Comparison of ENCODE assay signal across 8 cellular contexts in genomic region chr10:29635711-29636144, GRCh38. TPM values are rescaled to one million over a fixed set of nuclear protein-coding genes. Genes with fewer than 3 reads are reported as not detected.
DNase-seq lines count a peak whose midpoint lies in the region; ATAC-seq, FAIRE-seq and TF ChIP-seq lines count a peak whose summit lies in the region.

No MANE protein-coding gene starts in this region.

- no peaks in the 10 kb centered on the region for H3K36me3 ChIP-seq in DND-41 (ENCODE audit: insufficient read depth, low read length)
- H3K36me3 ChIP-seq in HEK293 (ENCODE audit: control insufficient read depth in 2 of 2, insufficient read depth in 1 of 2, low read length in 2 of 2), result no peaks in the 10 kb centered on the region; a peak in 1 of 3 replicates
- no peaks in the 10 kb centered on the region for H3K36me3 ChIP-seq in WERI-Rb-1
- H3K36me3 ChIP-seq in heart left ventricle, result no peaks in the 10 kb centered on the region
- no peaks in the 10 kb centered on the region for H3K36me3 ChIP-seq in small intestine (ENCODE audit: control insufficient read depth in 2 of 2, insufficient read depth in 2 of 2, low read length in 2 of 2)

- no peak overlapping the region for H3K27ac ChIP-seq in DND-41 (ENCODE audit: low read length)
- H3K27ac ChIP-seq in HEK293 (ENCODE audit: extremely low read depth, low read depth, low read length), result peak overlapping the region; percentile 33
- H3K27ac ChIP-seq in WERI-Rb-1, result no peak overlapping the region
- H3K27ac ChIP-seq in heart left ventricle, result peak overlapping the region; percentile 73 to 94 (median 88)
- peak overlapping the region in 1 of 2 donors; percentile 83 for H3K27ac ChIP-seq in small intestine (ENCODE audit: low read depth in 1 of 2, low read length in 1 of 2)

- TF ChIP-seq POLR2A in heart left ventricle (IDR thresholded peaks at IDR 0.05) (no peak), erythroblast (IDR thresholded peaks at IDR 0.05; ENCODE audit: low read length) (no peak)

- ATAC-seq in DND-41 (ENCODE audit: insufficient read depth, low read depth), result peak; percentile 94
- ATAC-seq in heart left ventricle, result peak in 3 of 4 donors; percentile 26 to 39 (median 35)
- no peak for ATAC-seq in HG02610 (IDR thresholded peaks at IDR 0.05; ENCODE audit: unreplicated experiment)

- CTCF ChIA-PET in HEK293 (lab: Yijun Ruan, JAX), result interaction anchor here (0.6 kb wide), 1 partner anchor 12 kb away, joined by 5 read pairs; no protein-coding TSS in a partner anchor

- H2AFZ ChIP-seq in DND-41 (ENCODE audit: low read depth, low read length), result no peak overlapping the region

- peak; percentile 48 for DNase-seq in DND-41
- DNase-seq in WERI-Rb-1, result peak; percentile 12
- DNase-seq in heart left ventricle, result no peak
- peak; percentile 15 for DNase-seq in small intestine
- DNase-seq in erythroblast (lab: John Stamatoyannopoulos, UW), result no peak
- no peak for DNase-seq in UCSD-AML1 (lab: John Stamatoyannopoulos, UW; ENCODE audit: unreplicated experiment)

- H3K9me3 ChIP-seq in DND-41 (ENCODE audit: insufficient read depth, low read length, severe bottlenecking) (no peaks in the 10 kb centered on the region), HEK293 (ENCODE audit: control insufficient read depth, insufficient read depth, low read depth, low read length) (no peaks in the 10 kb centered on the region), WERI-Rb-1 (ENCODE audit: severe bottlenecking) (no peaks in the 10 kb centered on the region), heart left ventricle (no peaks in the 10 kb centered on the region), small intestine (ENCODE audit: control insufficient read depth, low read depth) (no peaks in the 10 kb centered on the region)

- H3K4me1 ChIP-seq in DND-41 (ENCODE audit: insufficient read depth, low read length) (peaks cover 16% of the 10 kb centered on the region), HEK293 (ENCODE audit: control insufficient read depth, insufficient read depth, low read length) (peaks cover 31% of the 10 kb centered on the region), heart left ventricle (peaks cover 3 to 45% (median 20%) of the 10 kb centered on the region in 12 donors), small intestine (ENCODE audit: control insufficient read depth in 2 of 2, insufficient read depth in 1 of 2, low read depth in 1 of 2, low read length in 1 of 2) (peaks cover 1 to 10% of the 10 kb centered on the region in 2 donors)

- peaks cover 8% of the 10 kb centered on the region; the same call in 1 of the 2 replicates for H4K20me1 ChIP-seq in DND-41 (ENCODE audit: insufficient read depth, low read length)

- H3K9ac ChIP-seq in DND-41 (ENCODE audit: low read depth, low read length), result no peak overlapping the region

- no peak for FAIRE-seq in small intestine (lab: Jason Lieb, UNC)

- intact Hi-C loops in heart left ventricle (cut with DNase I), result loop anchor here in 3 of 10 donors (5.0 to 10.0 kb wide), 2 partner anchors 99 to 102 kb away; no protein-coding TSS in a partner anchor

- 30 to 41% (median 32%) methylated on average over 4 of the region's 4 CpGs for WGBS in heart left ventricle, 4 donors
- WGBS in small intestine, 3 donors, result 22 to 43% (median 32%) methylated on average over 4 of the region's 4 CpGs

- no peak overlapping the region for H3K4me2 ChIP-seq in DND-41 (ENCODE audit: insufficient read depth, low read length)

- H3K79me2 ChIP-seq in DND-41 (ENCODE audit: insufficient read depth, low read length), result peaks cover 7% of the 10 kb centered on the region

- H3K27me3 ChIP-seq in DND-41 (ENCODE audit: insufficient read depth, low read length, poor library complexity) (no peaks in the 10 kb centered on the region), WERI-Rb-1 (ENCODE audit: insufficient read depth, low read depth, severe bottlenecking) (no peaks in the 10 kb centered on the region), heart left ventricle (no peaks in the 10 kb centered on the region), small intestine (ENCODE audit: control insufficient read depth in 2 of 2, insufficient read depth in 2 of 2, low read length in 2 of 2) (no peaks in the 10 kb centered on the region)

- POLR2A ChIA-PET in HEK293 (lab: Yijun Ruan, JAX), result interaction anchor here (1.3 kb wide), 1 partner anchor 41 kb away, joined by 3 read pairs; no protein-coding TSS in a partner anchor

- H3K4me3 ChIP-seq in DND-41 (ENCODE audit: low read depth in 1 of 2, low read length in 2 of 2), result no peak overlapping the region
- no peak overlapping the region for H3K4me3 ChIP-seq in HEK293 (ENCODE audit: low read depth, low read length)
- no peak overlapping the region for H3K4me3 ChIP-seq in WERI-Rb-1 (ENCODE audit: low read depth, low read length)
- H3K4me3 ChIP-seq in heart left ventricle, result peak overlapping the region in 6 of 12 donors; percentile 8 to 62 (median 36)
- no peak overlapping the region for H3K4me3 ChIP-seq in small intestine (ENCODE audit: low read depth in 1 of 2, low read length in 2 of 2)

- TF ChIP-seq CTCF in DND-41 (IDR thresholded peaks at IDR 0.05; ENCODE audit: borderline replicate concordance, extremely low read depth, low read length, poor library complexity, severe bottlenecking) (no peak), HEK293 (tag by site-specific recombination; IDR thresholded peaks at IDR 0.05) (no peak), WERI-Rb-1 (IDR thresholded peaks at IDR 0.05; ENCODE audit: low read depth, low read length) (no peak), heart left ventricle (IDR thresholded peaks at IDR 0.05) (no peak)

TF ChIP-seq in HEK293, 187 proteins besides CTCF, POLR2A, EP300 and RAD21:
- TF ChIP-seq ZBTB20 (tag by site-specific recombination; IDR thresholded peaks at IDR 0.05) (0 out of 2 replicates have a peak, but pooled peaks have one; percentile 20), ZNF600 (tag by site-specific recombination; IDR thresholded peaks at IDR 0.05) (peak; percentile 75), ZNF626 (tag by site-specific recombination; IDR thresholded peaks at IDR 0.05) (no peak), GLIS2 (tag by site-specific recombination; IDR thresholded peaks at IDR 0.05) (peak; percentile 47; the same call in 1 of the 2 replicates), ZBTB6 (tag by site-specific recombination; IDR thresholded peaks at IDR 0.05) (no peak), ZSCAN23 (tag by site-specific recombination; IDR thresholded peaks at IDR 0.05) (no peak), ZIC2 (tag by site-specific recombination; IDR thresholded peaks at IDR 0.05) (peak; percentile 79), GLIS1 (tag by site-specific recombination; IDR thresholded peaks at IDR 0.05) (peak; percentile 82), ZNF664 (tag by site-specific recombination; IDR thresholded peaks at IDR 0.05) (no peak), ZNF677 (tag by site-specific recombination; IDR thresholded peaks at IDR 0.05) (no peak)

RNA-seq across cellular contexts. Expression of gene SVIL, which starts 1.0 kb away (rescaled TPM):
- total RNA-seq in heart left ventricle, result 100 to 1,000 TPM; 262 to 589 (median 387) TPM
- 100 to 1,000 TPM in 1 of 2 donors, 10 to 100 TPM in 1; 95.2 to 139 TPM for polyA plus RNA-seq in heart left ventricle
- polyA plus RNA-seq in small intestine, result 10 to 100 TPM in 1 of 3 donors, 1 to 10 TPM in 2; 6.7 to 12.1 (median 7.6) TPM

Comparison
In these comparisons a context has a peak if more than half of its experiments do, and no peak if none do; other contexts are left out.
1. DNase-seq: peak in DND-41 (single experiment), WERI-Rb-1 (single experiment) and small intestine (single experiment); none in heart left ventricle (0 of 5), erythroblast (0 of 2) and UCSD-AML1 (single experiment).
2. H3K27ac ChIP-seq: peak in HEK293 (single experiment) and heart left ventricle (12 of 12); none in DND-41 (single experiment) and WERI-Rb-1 (single experiment).
3. RNA of gene SVIL, which starts 1.0 kb away (polyA plus RNA-seq): 95.2 to 139 TPM in heart left ventricle; 6.7 to 12.1 TPM in small intestine; every median in the first group is over 4 times any median in the second.